Comparison of ENCODE assay signal across 25 cellular contexts in the genomic region with DNA sequence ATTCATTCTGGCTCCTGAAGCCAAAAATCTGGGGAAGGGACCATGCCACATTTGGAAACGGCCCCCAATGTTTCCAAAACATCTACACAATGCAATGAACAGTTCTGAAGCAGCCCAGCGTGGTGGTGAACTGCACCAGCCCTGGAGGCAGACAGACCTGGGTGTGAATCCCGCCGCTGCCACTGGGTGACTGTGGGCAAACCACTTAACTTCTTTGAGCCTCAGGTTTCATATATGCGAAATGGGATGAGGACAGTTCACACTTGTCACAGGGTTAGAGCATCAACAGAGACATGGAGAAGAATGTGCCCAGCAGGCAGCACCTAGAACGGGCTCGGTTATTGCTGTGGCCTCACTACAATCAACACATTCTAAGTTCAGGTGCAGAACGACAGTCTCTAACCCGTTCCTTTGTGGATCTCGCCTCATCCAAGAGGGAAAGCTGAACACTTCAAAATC.
DNase-seq lines count a peak whose midpoint lies in the region; ATAC-seq, FAIRE-seq and TF ChIP-seq lines count a peak whose summit lies in the region.
"Had no signal": no experiment of that assay in that cellular context is flagged by ENCODE, and none has a peak within 500 bp of the region (broad histone marks: within the 10 kb centered on the region; RNA-seq: fewer than 3 reads in every experiment).

No MANE protein-coding gene starts in this region.

- no peak for ATAC-seq in K562
- ATAC-seq in HG02571 (IDR thresholded peaks at IDR 0.05; ENCODE audit: unreplicated experiment): no peak
- no peak for ATAC-seq in activated CD8-positive, alpha-beta T cell treated with anti-CD3 and anti-CD28 coated beads for 36 hours

- TF ChIP-seq POLR2A in K562 (conservative IDR thresholded peaks at IDR 0.05) (no peak), sigmoid colon (IDR thresholded peaks at IDR 0.05) (no peak)

- no peaks in the 10 kb centered on the region for H3K36me3 Mint-ChIP-seq in activated CD8-positive, alpha-beta T cell treated with anti-CD3 and anti-CD28 coated beads for 36 hours (ENCODE audit: low read depth)
- H3K36me3 Mint-ChIP-seq: IgD-negative memory B cell had no signal

- H3K36me3 ChIP-seq in BLaER1 treated with 17β-estradiol and CSF1 and Interleukin-3, amounts not matched to agents 10 nM and 100 nM: no peaks in the 10 kb centered on the region
- no peaks in the 10 kb centered on the region for H3K36me3 ChIP-seq in HEK293 (ENCODE audit: control insufficient read depth in 2 of 2, insufficient read depth in 1 of 2, low read length in 2 of 2)
- H3K36me3 ChIP-seq in K562 (ENCODE audit: control insufficient read depth, insufficient read depth, low read length): no peaks in the 10 kb centered on the region
- no peaks in the 10 kb centered on the region for H3K36me3 ChIP-seq in sigmoid colon

- no peak overlapping the region for H3K4me3 Mint-ChIP-seq in activated CD8-positive, alpha-beta T cell treated with anti-CD3 and anti-CD28 coated beads for 36 hours

- no peak overlapping the region for H2AFZ ChIP-seq in K562 (ENCODE audit: low read depth, low read length)
- H2AFZ ChIP-seq: GM23248, PC-9 had no signal

- intact Hi-C loops in K562 (cut with micrococcal nuclease): no loop called here
- intact Hi-C loops in sigmoid colon (cut with DNase I): no loop called here
- intact Hi-C loops in activated CD8-positive, alpha-beta T cell treated with anti-CD3 and anti-CD28 coated beads for 36 hours (cut with micrococcal nuclease): no loop called here

- no peak for TF ChIP-seq EP300 in K562 (IDR thresholded peaks at IDR 0.05; ENCODE audit: low read length)
- no peak for TF ChIP-seq EP300 in sigmoid colon (IDR thresholded peaks at IDR 0.05)

- H3K27ac Mint-ChIP-seq in activated CD8-positive, alpha-beta T cell treated with anti-CD3 and anti-CD28 coated beads for 36 hours: no peak overlapping the region

- TF ChIP-seq CTCF in HEK293 (tag by site-specific recombination; IDR thresholded peaks at IDR 0.05): no peak
- TF ChIP-seq CTCF in K562 (IDR thresholded peaks at IDR 0.05 in 2 of 3, conservative IDR thresholded peaks at IDR 0.05 in 1 of 3; ENCODE audit: insufficient read depth in 2 of 3, low read depth in 1 of 3, low read length in 3 of 3): no peak
- no peak for TF ChIP-seq CTCF in sigmoid colon (IDR thresholded peaks at IDR 0.05)
- TF ChIP-seq CTCF in activated CD8-positive, alpha-beta T cell treated with anti-CD3 and anti-CD28 coated beads for 36 hours (IDR thresholded peaks at IDR 0.05): no peak

- DNase-seq in K562 (ENCODE audit: extremely low read depth in 1 of 4, low spot score in 3 of 4): no peak
- DNase-seq in sigmoid colon: peak; percentile 40
- no peak for DNase-seq in NCI-H748 treated with DMSO at 0.1 percent for 48 hours (lab: John Stamatoyannopoulos, UW)
- no peak for DNase-seq in NCI-H2227 treated with DMSO at 0.1 percent for 48 hours (lab: John Stamatoyannopoulos, UW)
- no peak for DNase-seq in activated CD8-positive, alpha-beta T cell treated with anti-CD3 and anti-CD28 coated beads for 36 hours
- DNase-seq: Calu3; GM23248; NCI-H1092; NCI-H1417 treated with DMSO at 0.1 percent for 48 hours; NCI-H187; NCI-H2171 treated with DMSO at 0.1 percent for 48 hours; NCI-H524; NCI-H774; NK-92 treated with Interleukin-12 subunit alpha and Interleukin-12 subunit beta, amount 100 ng/mL, for 24 hours; PC-9; SHP77 treated with DMSO at 0.1 percent for 48 hours; T-helper 1 cell had no signal

- H3K4me1 Mint-ChIP-seq in activated CD8-positive, alpha-beta T cell treated with anti-CD3 and anti-CD28 coated beads for 36 hours (ENCODE audit: low read depth): no peaks in the 10 kb centered on the region

- peaks cover 0 to 27% (median 10%) of the 10 kb centered on the region in 11 experiments; a peak in 11 of 22 replicates for H4K20me1 ChIP-seq in BLaER1 treated with 17β-estradiol and CSF1 and Interleukin-3, amounts not matched to agents 10 nM and 100 nM
- H4K20me1 ChIP-seq in K562 (replicated peaks; ENCODE audit: control insufficient read depth, insufficient read depth, low read length): peaks cover 30% of the 10 kb centered on the region

- in situ Hi-C loops in K562 (cut with MboI): no loop called here

- H3K4me1 ChIP-seq in BLaER1 treated with 17β-estradiol and CSF1 and Interleukin-3, amounts not matched to agents 10 nM and 100 nM: peaks cover 21 to 83% (median 78%) of the 10 kb centered on the region in 10 experiments; a peak in 19 of 20 replicates
- 0 out of 2 replicates have a peak, but pooled peaks cover 2% of the 10 kb centered on the region for H3K4me1 ChIP-seq in HEK293 (ENCODE audit: control insufficient read depth, insufficient read depth, low read length)
- peaks cover 2 to 8% of the 10 kb centered on the region in 2 experiments; a peak in 3 of 5 replicates for H3K4me1 ChIP-seq in K562 (replicated peaks in 1 of 2; ENCODE audit: control insufficient read depth in 2 of 2, insufficient read depth in 2 of 2, low read length in 2 of 2)
- no peaks in the 10 kb centered on the region for H3K4me1 ChIP-seq in sigmoid colon

- FAIRE-seq in K562 (lab: Jason Lieb, UNC): peak; percentile 23
- FAIRE-seq: A204.1 had no signal

- peak overlapping the region in 4 of 11 experiments; percentile 2 to 63 (median 40); a peak in 4 of 22 replicates for H3K9ac ChIP-seq in BLaER1 treated with 17β-estradiol and CSF1 and Interleukin-3, amounts not matched to agents 10 nM and 100 nM
- no peak overlapping the region for H3K9ac ChIP-seq in K562 (ENCODE audit: insufficient read depth in 1 of 2, low read depth in 2 of 2, low read length in 2 of 2)
- H3K9ac ChIP-seq: GM23248 had no signal

- H3K9me3 ChIP-seq in BLaER1 treated with 17β-estradiol and CSF1 and Interleukin-3, amounts not matched to agents 10 nM and 100 nM (replicated peaks in 1 of 11): peaks cover 5 to 9% (median 6%) of the 10 kb centered on the region in 11 experiments
- H3K9me3 ChIP-seq in HEK293 (ENCODE audit: control insufficient read depth, insufficient read depth, low read depth, low read length) (no peaks in the 10 kb centered on the region), K562 (replicated peaks; ENCODE audit: control insufficient read depth, insufficient read depth, low read depth, low read length) (no peaks in the 10 kb centered on the region), sigmoid colon (peaks cover 0 to 4% (median under 1%) of the 10 kb centered on the region in 4 donors)

- peaks cover 0 to 29% (median 0%) of the 10 kb centered on the region in 11 experiments; a peak in 6 of 22 replicates for H3K27me3 ChIP-seq in BLaER1 treated with 17β-estradiol and CSF1 and Interleukin-3, amounts not matched to agents 10 nM and 100 nM
- H3K27me3 ChIP-seq in K562 (ENCODE audit: control insufficient read depth in 2 of 2, insufficient read depth in 2 of 2, low read length in 2 of 2) (peaks cover 46 to 73% of the 10 kb centered on the region in 2 experiments), sigmoid colon (peaks cover 0 to 11% (median 0%) of the 10 kb centered on the region in 3 donors)

- CTCF ChIA-PET in HEK293 (lab: Yijun Ruan, JAX): no interaction called here
- CTCF ChIA-PET in K562 (lab: Yijun Ruan, JAX; ENCODE audit: low intra/inter-chr PET ratio): no interaction called here
- CTCF ChIA-PET in activated CD8-positive, alpha-beta T cell treated with anti-CD3 and anti-CD28 coated beads for 36 hours (lab: Charles Lee): interaction anchor here (1.6 kb wide), 1 partner anchor 9 kb away, joined by 4 read pairs; no protein-coding TSS in a partner anchor

- H3K4me2 ChIP-seq in BLaER1 treated with 17β-estradiol and CSF1 and Interleukin-3, amounts not matched to agents 10 nM and 100 nM: peak overlapping the region in 10 of 11 experiments; percentile 32 to 96 (median 85); a peak in 17 of 22 replicates
- H3K4me2 ChIP-seq in K562 (ENCODE audit: insufficient read depth, low read length): no peak overlapping the region
- H3K4me2 ChIP-seq: PC-9 had no signal

- H3K9me3 Mint-ChIP-seq in activated CD8-positive, alpha-beta T cell treated with anti-CD3 and anti-CD28 coated beads for 36 hours: peaks cover 4% of the 10 kb centered on the region
- H3K9me3 Mint-ChIP-seq: IgD-negative memory B cell had no signal

- no peak for TF ChIP-seq RAD21 in K562 (CRISPR knock-in tag; conservative IDR thresholded peaks at IDR 0.05 in 1 of 2, IDR thresholded peaks at IDR 0.05 in 1 of 2)

- POLR2A ChIA-PET in HEK293 (lab: Yijun Ruan, JAX): no interaction called here
- POLR2A ChIA-PET in K562 (lab: Yijun Ruan, JAX): interaction anchor here (0.9 to 1.1 kb wide), 2 partner anchors 9 to 23 kb away, joined by 3 read pairs; no protein-coding TSS in a partner anchor
- POLR2A ChIA-PET in activated CD8-positive, alpha-beta T cell treated with anti-CD3 and anti-CD28 coated beads for 36 hours (lab: Charles Lee): no interaction called here

- no TSS peak for BruUV-seq in K562 (replicated peaks; lab: Mats Ljungman, UMichigan)

- H3K79me2 ChIP-seq in K562 (ENCODE audit: control insufficient read depth, insufficient read depth, low read length): no peaks in the 10 kb centered on the region

- peak overlapping the region in 5 of 11 experiments; percentile 7 to 72 (median 54); a peak in 11 of 22 replicates for H3K27ac ChIP-seq in BLaER1 treated with 17β-estradiol and CSF1 and Interleukin-3, amounts not matched to agents 10 nM and 100 nM
- H3K27ac ChIP-seq in HEK293 (ENCODE audit: extremely low read depth, low read depth, low read length) (no peak overlapping the region), K562 (ENCODE audit: extremely low read depth, low read depth, low read length) (no peak overlapping the region), sigmoid colon (no peak overlapping the region)
- H3K27ac ChIP-seq: C4-2B, GM23248, HL-60, PC-9, RWPE1 had no signal

- no peak overlapping the region for H3K4me3 ChIP-seq in BLaER1 treated with 17β-estradiol and CSF1 and Interleukin-3, amounts not matched to agents 10 nM and 100 nM
- H3K4me3 ChIP-seq in HEK293 (ENCODE audit: low read depth, low read length) (no peak overlapping the region), K562 (no peak overlapping the region), sigmoid colon (no peak overlapping the region)
- H3K4me3 ChIP-seq: GM23248, PC-9 had no signal

- peaks cover 4% of the 10 kb centered on the region for H3K27me3 Mint-ChIP-seq in activated CD8-positive, alpha-beta T cell treated with anti-CD3 and anti-CD28 coated beads for 36 hours

- 2% methylated on average over 10 of the region's 10 CpGs for WGBS in K562 (ENCODE audit: insufficient coverage, low coverage, missing lambda C conversion rate)
- 78 to 85% methylated on average over 10 of the region's 10 CpGs for WGBS in sigmoid colon, 2 donors

- no peaks in the 10 kb centered on the region for H3K9me1 ChIP-seq in K562 (ENCODE audit: control insufficient read depth, insufficient read depth, low read length)

TF ChIP-seq in HEK293, 187 proteins besides CTCF, POLR2A, EP300 and RAD21 (continues in another document):
- TF ChIP-seq ZNF600 (tag by site-specific recombination; IDR thresholded peaks at IDR 0.05): no peak

TF ChIP-seq in K562, 482 proteins besides CTCF, POLR2A, EP300 and RAD21 (continues in another document):
- TF ChIP-seq HOXB6 (CRISPR knock-in tag; IDR thresholded peaks at IDR 0.05; ENCODE audit: borderline replicate concordance): no peak
- no peak for TF ChIP-seq ZNF12 (CRISPR knock-in tag; IDR thresholded peaks at IDR 0.05)
- no peak for TF ChIP-seq NBN (IDR thresholded peaks at IDR 0.05; ENCODE audit: low read depth)
